8 cellular contexts compared by ENCODE assay signal in genomic region chr17:18859256-18859655, GRCh38. TPM values are rescaled to one million over a fixed set of nuclear protein-coding genes. Genes with fewer than 3 reads are reported as not detected.
DNase-seq lines count a peak whose midpoint lies in the region; ATAC-seq, FAIRE-seq and TF ChIP-seq lines count a peak whose summit lies in the region.

No MANE protein-coding gene starts in this region.

- H3K4me3 ChIP-seq in BJ (ENCODE audit: low read depth, low read length) = peak overlapping the region; percentile 72
- peak overlapping the region; percentile 91 for H3K4me3 ChIP-seq in Karpas-422 (ENCODE audit: low read length)
- peak overlapping the region; percentile 91 for H3K4me3 ChIP-seq in K562

- H2AFZ ChIP-seq in Karpas-422 (ENCODE audit: low read length) (no peak overlapping the region), K562 (ENCODE audit: low read depth, low read length) (no peak overlapping the region)

- no peaks in the 10 kb centered on the region for H3K9me1 ChIP-seq in K562 (ENCODE audit: control insufficient read depth, insufficient read depth, low read length)

- POLR2A ChIA-PET in BJ (lab: Charles Lee) (no interaction called here), K562 (lab: Yijun Ruan, JAX) (interaction anchor here (0.8 to 1.7 kb wide), 5 partner anchors 8 to 43 kb away, joined by 3 to 7 read pairs (median 3); no protein-coding TSS in a partner anchor)

- WGBS in K562 (ENCODE audit: insufficient coverage, low coverage, missing lambda C conversion rate) = 14% methylated on average over 4 of the region's 4 CpGs

- peak overlapping the region; percentile 78 for H3K9ac ChIP-seq in Karpas-422 (ENCODE audit: low read length)
- H3K9ac ChIP-seq in K562 (ENCODE audit: insufficient read depth in 1 of 2, low read depth in 2 of 2, low read length in 2 of 2) = peak overlapping the region; percentile 73 to 81; a peak in 2 of 4 replicates

- TF ChIP-seq EP300 in K562 (IDR thresholded peaks at IDR 0.05; ENCODE audit: low read length) = no peak

- peak; percentile 83 for FAIRE-seq in K562 (lab: Jason Lieb, UNC)

- H3K27ac ChIP-seq in Karpas-422 (ENCODE audit: low read length) = peak overlapping the region; percentile 75
- no peak overlapping the region; the same call in 2 of the 3 replicates for H3K27ac ChIP-seq in K562 (ENCODE audit: extremely low read depth, low read depth, low read length)

- peak overlapping the region in 1 of 7 donors; percentile 60 for H3K27ac Mint-ChIP-seq in CD14-positive monocyte

- H3K79me2 ChIP-seq in Karpas-422 (ENCODE audit: low read length) (peaks cover 79% of the 10 kb centered on the region), K562 (ENCODE audit: control insufficient read depth, insufficient read depth, low read length) (peaks cover 50% of the 10 kb centered on the region)

- no peak for DNase-seq in BJ (ENCODE audit: low read depth)
- DNase-seq in Karpas-422 = peak; percentile 77
- peak in 2 of 4 experiments; percentile 30 to 50 for DNase-seq in K562 (ENCODE audit: extremely low read depth in 1 of 4, low spot score in 3 of 4)
- DNase-seq in medulla oblongata (ENCODE audit: extremely low spot score) = peak; percentile 49
- no peak for DNase-seq in CD14-positive monocyte (ENCODE audit: low spot score)
- no peak for DNase-seq in mucosa of gallbladder (ENCODE audit: low spot score)
- DNase-seq in DMS153 (lab: John Stamatoyannopoulos, UW) = no peak

- in situ Hi-C loops in K562 (cut with MboI) = no loop called here

- no peaks in the 10 kb centered on the region for H3K27me3 ChIP-seq in BJ (ENCODE audit: control insufficient read depth, insufficient read depth, low read length)
- H3K27me3 ChIP-seq in Karpas-422 (ENCODE audit: low read length) = no peaks in the 10 kb centered on the region
- H3K27me3 ChIP-seq in K562 (ENCODE audit: control insufficient read depth in 2 of 2, insufficient read depth in 2 of 2, low read length in 2 of 2) = no peaks in the 10 kb centered on the region

- BruUV-seq in K562 (replicated peaks; lab: Mats Ljungman, UMichigan) = no TSS peak

- CTCF ChIA-PET in BJ (lab: Yijun Ruan, JAX) = interaction anchor here (1.0 to 1.3 kb wide), 2 partner anchors 101 to 102 kb away, joined by 3 to 6 read pairs; no protein-coding TSS in a partner anchor
- CTCF ChIA-PET in K562 (lab: Yijun Ruan, JAX; ENCODE audit: low intra/inter-chr PET ratio) = no interaction called here

- H3K27me3 Mint-ChIP-seq in CD14-positive monocyte (ENCODE audit: low read depth in 3 of 3) = peaks cover 0 to 2% (median 1%) of the 10 kb centered on the region in 3 donors

- no peak overlapping the region for H3K4me3 Mint-ChIP-seq in CD14-positive monocyte

- H3K4me1 ChIP-seq in Karpas-422 (ENCODE audit: low read length) (peaks cover 45% of the 10 kb centered on the region), K562 (replicated peaks in 1 of 2; ENCODE audit: control insufficient read depth in 2 of 2, insufficient read depth in 2 of 2, low read length in 2 of 2) (peaks cover 12 to 14% of the 10 kb centered on the region in 2 experiments)

- intact Hi-C loops in K562 (cut with micrococcal nuclease) = no loop called here
- intact Hi-C loops in CD14-positive monocyte (cut with micrococcal nuclease) = no loop called here

- TF ChIP-seq RAD21 in K562 (CRISPR knock-in tag; conservative IDR thresholded peaks at IDR 0.05 in 1 of 2, IDR thresholded peaks at IDR 0.05 in 1 of 2) = no peak

- no peak for TF ChIP-seq CTCF in BJ (IDR thresholded peaks at IDR 0.05; ENCODE audit: insufficient read depth, low read depth, low read length)
- TF ChIP-seq CTCF in K562 (IDR thresholded peaks at IDR 0.05 in 2 of 3, conservative IDR thresholded peaks at IDR 0.05 in 1 of 3; ENCODE audit: insufficient read depth in 2 of 3, low read depth in 1 of 3, low read length in 3 of 3) = no peak
- TF ChIP-seq CTCF in CD14-positive monocyte (IDR thresholded peaks at IDR 0.05) = no peak

- H3K9me3 Mint-ChIP-seq in CD14-positive monocyte = no peaks in the 10 kb centered on the region

- H3K4me1 Mint-ChIP-seq in CD14-positive monocyte = peaks cover 36% of the 10 kb centered on the region

- H3K36me3 Mint-ChIP-seq in CD14-positive monocyte = peaks cover 0 to 2% of the 10 kb centered on the region in 2 donors

- TF ChIP-seq POLR2A in K562 (conservative IDR thresholded peaks at IDR 0.05) = no peak

- peak; percentile 34 for ATAC-seq in K562
- ATAC-seq in HG03095 (IDR thresholded peaks at IDR 0.05; ENCODE audit: unreplicated experiment) = no peak

- no peaks in the 10 kb centered on the region for H3K9me2 ChIP-seq in Karpas-422 (replicated peaks; ENCODE audit: insufficient read depth, low read length)

- H4K20me1 ChIP-seq in Karpas-422 (ENCODE audit: insufficient read depth, low read depth, low read length) (peaks cover 5% of the 10 kb centered on the region; the same call in 1 of the 2 replicates), K562 (replicated peaks; ENCODE audit: control insufficient read depth, insufficient read depth, low read length) (no peaks in the 10 kb centered on the region)

- H3K9me3 ChIP-seq in Karpas-422 (ENCODE audit: low read length) (no peaks in the 10 kb centered on the region), K562 (replicated peaks; ENCODE audit: control insufficient read depth, insufficient read depth, low read depth, low read length) (no peaks in the 10 kb centered on the region)

- peak overlapping the region; percentile 82 for H3K4me2 ChIP-seq in Karpas-422 (ENCODE audit: low read depth, low read length, poor library complexity, severe bottlenecking)
- peak overlapping the region; percentile 81 for H3K4me2 ChIP-seq in K562 (ENCODE audit: insufficient read depth, low read length)

- H3K36me3 ChIP-seq in BJ (ENCODE audit: control insufficient read depth, insufficient read depth, low read length) (no peaks in the 10 kb centered on the region), Karpas-422 (ENCODE audit: insufficient read depth, low read length) (0 out of 2 replicates have a peak, but pooled peaks cover 3% of the 10 kb centered on the region), K562 (ENCODE audit: control insufficient read depth, insufficient read depth, low read length) (peaks cover 4% of the 10 kb centered on the region; the same call in 1 of the 3 replicates)

TF ChIP-seq in K562, 482 proteins besides CTCF, POLR2A, EP300 and RAD21 (continues in another document):
- no peak for TF ChIP-seq GMEB1 (CRISPR knock-in tag; IDR thresholded peaks at IDR 0.05)
- TF ChIP-seq ETV5 (CRISPR knock-in tag; IDR thresholded peaks at IDR 0.05; ENCODE audit: low read depth) = no peak
- TF ChIP-seq GTF2F1 (IDR thresholded peaks at IDR 0.05; ENCODE audit: low read depth, low read length) = no peak
- no peak for TF ChIP-seq ZEB2 (IDR thresholded peaks at IDR 0.05)
- no peak for TF ChIP-seq ZNF668 (CRISPR knock-in tag; IDR thresholded peaks at IDR 0.05)

RNA-seq across cellular contexts. Expression of gene PRPSAP2, which starts 1.3 kb away (rescaled TPM):
- polyA plus RNA-seq in BJ (2011; rRNA removed) (13.0 and 16.6 TPM in 2 replicates), K562 (2011; rRNA removed) (43.4 and 56.7 TPM in 2 replicates), K562 (2014; fragmentation: Illumina TruSeq; extraction: Trizol) (39.2 and 42.1 TPM in 2 replicates), K562 (2014; fragmentation: Nextera tagmentation; extraction: Ambion mirVana) (10 to 100 TPM; 15.5 to 23.1 TPM), K562 (2014; rRNA removed) (35.7 and 40.5 TPM in 2 replicates), CD14-positive monocyte (10 to 100 TPM; 17.1 to 20.5 TPM)
- 11.3 and 11.9 TPM in 2 replicates for polyA minus RNA-seq in BJ (2011; rRNA and poly(A)+ RNA removed)
- 114 and 181 TPM in 2 replicates for total RNA-seq in Karpas-422 (2014; rRNA removed; shearing (Covaris generic); ENCODE audit: low replicate concordance)
- 52.7 and 76.0 TPM in 2 replicates for total RNA-seq in K562 (2011; cell fraction: chromatin; rRNA removed; ENCODE audit: low replicate concordance)
- total RNA-seq in K562 (2011; cell fraction: nucleolus; rRNA removed) = 28.8 and 38.0 TPM in 2 replicates
- 38.1 and 54.2 TPM in 2 replicates for total RNA-seq in K562 (2011; cell fraction: nucleoplasm; rRNA removed)
- total RNA-seq in K562 (2014; rRNA removed) (40.0 and 47.8 TPM in 2 replicates), K562 (2014; rRNA removed; fragmentation: Illumina TruSeq; extraction: Trizol) (41.6 and 50.4 TPM in 2 replicates), K562 (2015; rRNA removed; fragmentation: Illumina TruSeq; extraction: Trizol) (33.1 and 34.1 TPM in 2 replicates), K562 (2021) (32.8 TPM in 2 replicates), mucosa of gallbladder (51.6 TPM)
- polyA plus RNA-seq in K562 (2011; cell fraction: cytosol; rRNA removed) = 15.9 and 21.6 TPM in 2 replicates
- 17.0 and 20.4 TPM in 2 replicates for polyA plus RNA-seq in K562 (2011; cell fraction: nucleus; rRNA removed)
- 27.9 and 42.2 TPM in 2 replicates for polyA plus RNA-seq in K562 (2012)
- polyA minus RNA-seq in K562 (2011; rRNA and poly(A)+ RNA removed) = 52.4 and 54.5 TPM in 2 replicates
- polyA minus RNA-seq in K562 (2011; cell fraction: cytosol; rRNA and poly(A)+ RNA removed) = 22.2 and 29.2 TPM in 2 replicates
- 23.8 and 30.8 TPM in 2 replicates for polyA minus RNA-seq in K562 (2011; cell fraction: nucleus; rRNA and poly(A)+ RNA removed)

Comparison
In these comparisons a context has a peak if more than half of its experiments do, and no peak if none do; other contexts are left out.
1. DNase-seq: peak in Karpas-422 (single experiment) and medulla oblongata (single experiment); none in BJ (single experiment), CD14-positive monocyte (single experiment), mucosa of gallbladder (single experiment) and DMS153 (single experiment).
2. Peak in every context shown above with its lines, with median percentiles within 50 percentile points of each other: H3K4me3 ChIP-seq.